In genomic region chr1:169550294-169550693, GRCh38 we compare ENCODE assay signal across 7 cellular contexts. TPM values are rescaled to one million over a fixed set of nuclear protein-coding genes. Genes with fewer than 3 reads are reported as not detected.
A peak's percentile ranks its signal among the peaks of the same experiment; 100 is the strongest.
DNase-seq lines count a peak whose midpoint lies in the region; ATAC-seq and TF ChIP-seq lines count a peak whose summit lies in the region.

No MANE protein-coding gene starts in this region.

- DNase-seq in GDM1 (lab: John Stamatoyannopoulos, UW) (peak; percentile 14), HFF-Myc (ENCODE audit: extremely low read depth, low read depth) (peak; percentile 9), NCI-H524 treated with DMSO at 0.1 percent for 48 hours (lab: John Stamatoyannopoulos, UW) (peak; percentile 24), cardiac fibroblast (ENCODE audit: low read depth in 2 of 2) (peak; percentile 69 to 70)

- no peaks in the 10 kb centered on the region for H3K27me3 ChIP-seq in liver (ENCODE audit: control insufficient read depth in 4 of 4, insufficient read depth in 4 of 4, low read length in 3 of 4)

- peaks cover 0 to 3% (median 0%) of the 10 kb centered on the region in 4 donors for H3K4me1 ChIP-seq in liver (ENCODE audit: control insufficient read depth in 4 of 4, insufficient read depth in 4 of 4, low read length in 3 of 4)

- ATAC-seq in HG02610 (IDR thresholded peaks at IDR 0.05; ENCODE audit: unreplicated experiment) (no peak), GM18511 (IDR thresholded peaks at IDR 0.05; ENCODE audit: unreplicated experiment) (no peak)

- no peak overlapping the region for H3K4me3 ChIP-seq in HFF-Myc (replicated peaks; ENCODE audit: low read depth, low read length)
- no peak overlapping the region for H3K4me3 ChIP-seq in cardiac fibroblast (replicated peaks in 1 of 2; ENCODE audit: low read depth in 2 of 2, low read length in 2 of 2)
- H3K4me3 ChIP-seq in liver (ENCODE audit: low read depth in 1 of 3, low read length in 3 of 3) = no peak overlapping the region

- no peak overlapping the region for H3K27ac ChIP-seq in liver (ENCODE audit: low read depth in 1 of 2, low read length in 2 of 2)

- TF ChIP-seq CTCF in HFF-Myc (IDR thresholded peaks at IDR 0.05; ENCODE audit: low read depth, low read length, missing control alignments) (no peak), cardiac fibroblast (IDR thresholded peaks at IDR 0.05; ENCODE audit: low read depth, low read length) (peak; percentile 49), liver (IDR thresholded peaks at IDR 0.05; ENCODE audit: low read depth, low read length, missing input control) (peak; percentile 60)

- H3K9me3 ChIP-seq in liver (ENCODE audit: control insufficient read depth in 4 of 4, low read length in 3 of 4) = no peaks in the 10 kb centered on the region

- 31% methylated on average over 4 of the region's 4 CpGs for WGBS in liver

- H3K9ac ChIP-seq in liver (ENCODE audit: low read depth in 1 of 2, low read length in 2 of 2) = no peak overlapping the region

- peak; percentile 75 to 82 for TF ChIP-seq RAD21 in liver (IDR thresholded peaks at IDR 0.05)

- peaks cover 2 to 67% (median 38%) of the 10 kb centered on the region in 4 donors for H3K36me3 ChIP-seq in liver (ENCODE audit: control insufficient read depth in 4 of 4, insufficient read depth in 3 of 4, low read depth in 1 of 4, low read length in 3 of 4)

TF ChIP-seq in liver, 16 proteins besides CTCF, POLR2A, EP300 and RAD21:
- TF ChIP-seq NR2F2 (IDR thresholded peaks at IDR 0.05) = no peak
- TF ChIP-seq, protein P1, sequence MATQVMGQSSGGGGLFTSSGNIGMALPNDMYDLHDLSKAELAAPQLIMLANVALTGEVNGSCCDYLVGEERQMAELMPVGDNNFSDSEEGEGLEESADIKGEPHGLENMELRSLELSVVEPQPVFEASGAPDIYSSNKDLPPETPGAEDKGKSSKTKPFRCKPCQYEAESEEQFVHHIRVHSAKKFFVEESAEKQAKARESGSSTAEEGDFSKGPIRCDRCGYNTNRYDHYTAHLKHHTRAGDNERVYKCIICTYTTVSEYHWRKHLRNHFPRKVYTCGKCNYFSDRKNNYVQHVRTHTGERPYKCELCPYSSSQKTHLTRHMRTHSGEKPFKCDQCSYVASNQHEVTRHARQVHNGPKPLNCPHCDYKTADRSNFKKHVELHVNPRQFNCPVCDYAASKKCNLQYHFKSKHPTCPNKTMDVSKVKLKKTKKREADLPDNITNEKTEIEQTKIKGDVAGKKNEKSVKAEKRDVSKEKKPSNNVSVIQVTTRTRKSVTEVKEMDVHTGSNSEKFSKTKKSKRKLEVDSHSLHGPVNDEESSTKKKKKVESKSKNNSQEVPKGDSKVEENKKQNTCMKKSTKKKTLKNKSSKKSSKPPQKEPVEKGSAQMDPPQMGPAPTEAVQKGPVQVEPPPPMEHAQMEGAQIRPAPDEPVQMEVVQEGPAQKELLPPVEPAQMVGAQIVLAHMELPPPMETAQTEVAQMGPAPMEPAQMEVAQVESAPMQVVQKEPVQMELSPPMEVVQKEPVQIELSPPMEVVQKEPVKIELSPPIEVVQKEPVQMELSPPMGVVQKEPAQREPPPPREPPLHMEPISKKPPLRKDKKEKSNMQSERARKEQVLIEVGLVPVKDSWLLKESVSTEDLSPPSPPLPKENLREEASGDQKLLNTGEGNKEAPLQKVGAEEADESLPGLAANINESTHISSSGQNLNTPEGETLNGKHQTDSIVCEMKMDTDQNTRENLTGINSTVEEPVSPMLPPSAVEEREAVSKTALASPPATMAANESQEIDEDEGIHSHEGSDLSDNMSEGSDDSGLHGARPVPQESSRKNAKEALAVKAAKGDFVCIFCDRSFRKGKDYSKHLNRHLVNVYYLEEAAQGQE (IDR thresholded peaks at IDR 0.05) = no peak
- no peak for TF ChIP-seq SP1 (IDR thresholded peaks at IDR 0.05)
- no peak for TF ChIP-seq EGR1 (IDR thresholded peaks at IDR 0.05; ENCODE audit: low read depth in 2 of 2)
- TF ChIP-seq JUND (IDR thresholded peaks at IDR 0.05) = no peak
- no peak for TF ChIP-seq YY1 (IDR thresholded peaks at IDR 0.05)
- no peak for TF ChIP-seq RXRA (IDR thresholded peaks at IDR 0.05)
- TF ChIP-seq HNF4G (IDR thresholded peaks at IDR 0.05) = no peak
- TF ChIP-seq, protein P2, sequence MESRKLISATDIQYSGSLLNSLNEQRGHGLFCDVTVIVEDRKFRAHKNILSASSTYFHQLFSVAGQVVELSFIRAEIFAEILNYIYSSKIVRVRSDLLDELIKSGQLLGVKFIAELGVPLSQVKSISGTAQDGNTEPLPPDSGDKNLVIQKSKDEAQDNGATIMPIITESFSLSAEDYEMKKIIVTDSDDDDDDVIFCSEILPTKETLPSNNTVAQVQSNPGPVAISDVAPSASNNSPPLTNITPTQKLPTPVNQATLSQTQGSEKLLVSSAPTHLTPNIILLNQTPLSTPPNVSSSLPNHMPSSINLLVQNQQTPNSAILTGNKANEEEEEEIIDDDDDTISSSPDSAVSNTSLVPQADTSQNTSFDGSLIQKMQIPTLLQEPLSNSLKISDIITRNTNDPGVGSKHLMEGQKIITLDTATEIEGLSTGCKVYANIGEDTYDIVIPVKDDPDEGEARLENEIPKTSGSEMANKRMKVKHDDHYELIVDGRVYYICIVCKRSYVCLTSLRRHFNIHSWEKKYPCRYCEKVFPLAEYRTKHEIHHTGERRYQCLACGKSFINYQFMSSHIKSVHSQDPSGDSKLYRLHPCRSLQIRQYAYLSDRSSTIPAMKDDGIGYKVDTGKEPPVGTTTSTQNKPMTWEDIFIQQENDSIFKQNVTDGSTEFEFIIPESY (IDR thresholded peaks at IDR 0.05) = no peak
- TF ChIP-seq GABPA (IDR thresholded peaks at IDR 0.05 in 1 of 2, conservative IDR thresholded peaks at IDR 0.05 in 1 of 2) = no peak

RNA-seq across cellular contexts. Expression of gene F5, which starts 36.0 kb away (rescaled TPM):
- total RNA-seq in liver = 100 to 1,000 TPM in 1 of 2 donors, 10 to 100 TPM in 1; 86.1 to 155 TPM
- polyA plus RNA-seq in liver = 100 to 1,000 TPM; 106 to 152 TPM

Comparison
In these comparisons a context has a peak if more than half of its experiments do, and no peak if none do; other contexts are left out.
1. DNase-seq: peak in every context shown above with its lines; median percentile 70 in cardiac fibroblast; 24 in NCI-H524 treated with DMSO at 0.1 percent for 48 hours; 14 in GDM1; 9 in HFF-Myc.